33 cellular contexts compared by ENCODE assay signal in the genomic region with DNA sequence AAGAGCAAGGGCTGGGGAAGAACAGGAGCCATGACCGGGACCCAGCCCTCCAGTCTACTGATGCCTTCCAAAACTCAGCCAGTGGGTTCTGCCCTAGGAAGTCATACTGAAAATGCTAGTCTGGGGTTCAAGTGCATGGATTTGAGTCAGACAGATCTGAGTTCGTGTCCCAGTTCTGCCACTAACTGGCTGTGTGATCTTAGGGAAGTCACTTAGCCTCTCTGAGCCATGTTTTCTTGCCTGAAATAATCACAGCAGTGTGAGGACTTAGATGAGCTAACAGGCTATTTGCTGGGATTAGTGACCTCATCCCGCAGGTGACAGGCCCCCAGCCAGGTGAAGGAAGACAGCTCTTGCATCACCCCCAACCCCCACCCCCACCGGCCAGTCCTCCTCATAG. TPM values are rescaled to one million over a fixed set of nuclear protein-coding genes. Genes with fewer than 3 reads are reported as not detected.
"Had no signal": no experiment of that assay in that cellular context is flagged by ENCODE, and none has a peak within 500 bp of the region (broad histone marks: within the 10 kb centered on the region; RNA-seq: fewer than 3 reads in every experiment).

No MANE protein-coding gene starts in this region.

- H3K9me3 ChIP-seq: MG63 had no signal

- H3K9me3 Mint-ChIP-seq: activated B cell treated with CpG ODN at 0.5 μM for 24 hours; activated CD4-positive, alpha-beta memory T cell treated with anti-CD3 and anti-CD28 coated beads for 36 hours; activated naive CD4-positive, alpha-beta T cell treated with anti-CD3 and anti-CD28 coated beads, Interleukin-2, amount 10 ng/mL, durations not matched to agents 7 days and 5 days; activated naive CD8-positive, alpha-beta T cell treated with anti-CD3 and anti-CD28 coated beads, Interleukin-2, amount 50 U/mL, for 24 hours; activated T-cell treated with anti-CD3 and anti-CD28 coated beads, Interleukin-2, amount 50 U/mL, for 4 hours had no signal

- H3K36me3 ChIP-seq: MG63 had no signal

- H3K27ac Mint-ChIP-seq: activated B cell treated with CpG ODN at 0.5 μM for 24 hours; activated CD4-positive, alpha-beta memory T cell treated with anti-CD3 and anti-CD28 coated beads for 36 hours; activated naive CD4-positive, alpha-beta T cell treated with anti-CD3 and anti-CD28 coated beads, Interleukin-2, amount 10 ng/mL, durations not matched to agents 7 days and 5 days; activated naive CD8-positive, alpha-beta T cell; activated naive CD8-positive, alpha-beta T cell treated with anti-CD3 and anti-CD28 coated beads, Interleukin-2, amount 50 U/mL, for 24 hours had no signal

- H3K4me3 Mint-ChIP-seq: activated B cell treated with CpG ODN at 0.5 μM for 24 hours; activated CD4-positive, alpha-beta memory T cell treated with anti-CD3 and anti-CD28 coated beads for 36 hours; activated naive CD4-positive, alpha-beta T cell treated with anti-CD3 and anti-CD28 coated beads, Interleukin-2, amount 10 ng/mL, durations not matched to agents 7 days and 5 days; activated naive CD8-positive, alpha-beta T cell; activated naive CD8-positive, alpha-beta T cell treated with anti-CD3 and anti-CD28 coated beads, Interleukin-2, amount 50 U/mL, for 24 hours; activated T-cell treated with anti-CD3 and anti-CD28 coated beads, Interleukin-2, amount 50 U/mL, for 4 hours had no signal

- H3K27ac ChIP-seq: VCaP had no signal

- ATAC-seq: activated naive CD8-positive, alpha-beta T cell treated with anti-CD3 and anti-CD28 coated beads, Interleukin-2, amount 50 U/mL, for 24 hours; activated T-cell treated with anti-CD3 and anti-CD28 coated beads, Interleukin-2, amount 50 U/mL, for 4 hours; Panc1 had no signal

- H3K36me3 Mint-ChIP-seq: activated CD4-positive, alpha-beta memory T cell treated with anti-CD3 and anti-CD28 coated beads for 36 hours; activated naive CD4-positive, alpha-beta T cell treated with anti-CD3 and anti-CD28 coated beads, Interleukin-2, amount 10 ng/mL, durations not matched to agents 7 days and 5 days; brain had no signal

- DNase-seq: activated B cell treated with CpG ODN at 0.5 μM for 24 hours; activated CD4-positive, alpha-beta memory T cell treated with anti-CD3 and anti-CD28 coated beads for 36 hours; activated CD4-positive, alpha-beta T cell treated with anti-CD3 and anti-CD28 coated beads for 4 hours; activated CD4-positive, alpha-beta T cell treated with anti-CD3 and anti-CD28 coated beads, Interleukin-2, amount 50 U/mL, for 1 hour; activated CD4-positive, CD25-positive, alpha-beta regulatory T cell treated with anti-CD3 and anti-CD28 coated beads, Interleukin-2, amount 50 U/mL, for 72 hours; activated CD8-positive, alpha-beta memory T cell treated with anti-CD3 and anti-CD28 coated beads, Interleukin-2, amount 50 U/mL, for 4 hours; activated effector memory CD4-positive, alpha-beta T cell treated with Interleukin-2 at 50 U/mL for 16 hours; activated naive CD4-positive, alpha-beta T cell treated with anti-CD3 and anti-CD28 coated beads, Interleukin-2, amount 10 ng/mL, durations not matched to agents 7 days and 5 days; activated naive CD8-positive, alpha-beta T cell treated with anti-CD3 and anti-CD28 coated beads, Interleukin-2, amount 50 U/mL, for 24 hours; activated T-cell treated with anti-CD3 and anti-CD28 coated beads for 4 hours; activated T-cell treated with anti-CD3 and anti-CD28 coated beads, Interleukin-2, amount 50 U/mL, for 4 hours; Kasumi-1; MG63; NCI-H1048; NCI-H1105 treated with DMSO at 0.1 percent for 48 hours; NCI-H1436; NCI-H1694; NCI-H1930; NCI-H2081 treated with DMSO at 0.1 percent for 48 hours; NCI-H345; NCI-H524 treated with DMSO at 0.1 percent for 48 hours; SIG-M5; SW 1271; T-helper 1 cell; T-helper 2 cell; T-helper 9 cell had no signal

- H3K4me3 ChIP-seq: MG63 had no signal

- FAIRE-seq: bronchial epithelial cell had no signal

RNA-seq across cellular contexts. Expression of a gene that starts 4.4 kb away (rescaled TPM):
- total RNA-seq: activated B cell treated with CpG ODN at 0.5 μM for 24 hours; activated CD4-positive, alpha-beta memory T cell treated with anti-CD3 and anti-CD28 coated beads for 36 hours; NCI-H460; RPMI7951 had no signal

RNA-seq across cellular contexts. Expression of a gene that starts 38.1 kb away (rescaled TPM):
- total RNA-seq: activated B cell treated with CpG ODN at 0.5 μM for 24 hours; activated CD4-positive, alpha-beta memory T cell treated with anti-CD3 and anti-CD28 coated beads for 36 hours; activated T-cell treated with anti-CD3 and anti-CD28 coated beads, Interleukin-2, amount 50 U/mL, for 4 hours; bronchial epithelial cell; NCI-H460; RPMI7951 had no signal
